In the genomic region with DNA sequence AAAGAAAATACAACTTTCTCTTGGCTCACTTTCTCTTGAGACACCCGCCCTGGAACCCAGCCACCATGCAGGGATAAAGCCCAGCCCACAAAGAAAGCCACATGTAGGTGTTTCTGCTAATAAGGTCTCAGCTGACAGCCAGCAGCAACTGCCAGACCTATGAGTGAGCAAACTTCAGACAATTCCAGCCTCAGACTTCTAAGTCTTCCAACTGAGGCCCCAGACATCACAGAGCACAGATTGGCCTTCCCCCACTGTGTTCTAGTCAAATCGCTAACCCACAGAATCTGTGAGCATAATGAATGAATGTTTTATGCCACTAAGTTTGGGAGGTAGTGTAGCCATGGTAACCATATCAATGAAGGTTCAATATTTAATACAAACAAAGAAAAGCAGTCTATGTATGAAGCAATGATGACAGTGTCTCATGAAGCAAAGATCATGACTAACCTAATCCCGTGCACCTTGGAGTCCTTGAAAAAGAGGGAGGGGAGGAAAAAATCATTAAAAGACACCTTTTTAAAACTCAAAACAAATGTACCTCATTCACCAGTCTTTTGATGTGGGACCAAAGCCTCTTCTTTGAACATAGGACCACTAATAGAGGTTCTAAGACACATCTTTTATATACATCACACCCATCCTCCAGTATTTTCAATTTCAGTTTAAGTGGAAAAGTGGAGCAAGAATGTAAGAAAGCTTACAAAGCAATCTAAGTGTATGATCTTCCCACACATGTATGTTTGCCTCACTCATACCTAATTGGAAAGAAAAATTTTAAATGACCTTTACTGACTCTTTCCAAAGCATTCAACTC, we compare ENCODE assay signal across 14 cellular contexts. TPM values are rescaled to one million over a fixed set of nuclear protein-coding genes. Genes with fewer than 3 reads are reported as not detected.
DNase-seq lines count a peak whose midpoint lies in the region; ATAC-seq and TF ChIP-seq lines count a peak whose summit lies in the region.
"Had no signal": no experiment of that assay in that cellular context is flagged by ENCODE, and none has a peak within 500 bp of the region (broad histone marks: within the 10 kb centered on the region; RNA-seq: fewer than 3 reads in every experiment).

No MANE protein-coding gene starts in this region.

- no peak overlapping the region for H3K4me3 ChIP-seq in body of pancreas
- H3K4me3 ChIP-seq: A549, hepatocyte had no signal

- peak overlapping the region in 3 of 4 donors; percentile 31 to 67 (median 54) for H3K27ac ChIP-seq in body of pancreas
- H3K27ac ChIP-seq: A549, hepatocyte had no signal

- peaks cover 4% of the 10 kb centered on the region in 2 donors for H3K36me3 ChIP-seq in body of pancreas (replicated peaks in 1 of 2; ENCODE audit: insufficient read depth in 1 of 2, low read depth in 2 of 2)

- peak overlapping the region; percentile 85 for H3K27ac Mint-ChIP-seq in activated CD4-positive, alpha-beta memory T cell treated with anti-CD3 and anti-CD28 coated beads for 36 hours
- no peak overlapping the region for H3K27ac Mint-ChIP-seq in activated CD4-positive, alpha-beta memory T cell treated with anti-CD3 and anti-CD28 coated beads, Interleukin-2, amount 10 ng/mL, durations not matched to agents 7 days and 5 days
- peak overlapping the region; percentile 72 for H3K27ac Mint-ChIP-seq in T-helper 17 cell
- H3K27ac Mint-ChIP-seq: type B pancreatic cell had no signal

- CTCF ChIA-PET in activated CD4-positive, alpha-beta memory T cell treated with anti-CD3 and anti-CD28 coated beads for 36 hours (lab: Charles Lee): interaction anchor here (0.6 to 4.3 kb wide), 4 partner anchors 13 to 309 kb away, joined by 3 to 16 read pairs (median 4); no protein-coding TSS in a partner anchor
- CTCF ChIA-PET in activated CD4-positive, alpha-beta memory T cell treated with anti-CD3 and anti-CD28 coated beads, Interleukin-2, amount 10 ng/mL, durations not matched to agents 7 days and 5 days (lab: Charles Lee): interaction anchor here (1.2 to 1.4 kb wide), 2 partner anchors 12 to 13 kb away, joined by 5 read pairs; no protein-coding TSS in a partner anchor

- ATAC-seq in T-helper 17 cell (peak; percentile 93), body of pancreas (peak; percentile 88)
- ATAC-seq: A549 had no signal

- H3K27me3 ChIP-seq in body of pancreas: no peaks in the 10 kb centered on the region
- H3K27me3 ChIP-seq: hepatocyte had no signal

- no peaks in the 10 kb centered on the region for H3K9me3 Mint-ChIP-seq in activated CD4-positive, alpha-beta memory T cell treated with anti-CD3 and anti-CD28 coated beads for 36 hours
- no peaks in the 10 kb centered on the region for H3K9me3 Mint-ChIP-seq in activated CD4-positive, alpha-beta memory T cell treated with anti-CD3 and anti-CD28 coated beads, Interleukin-2, amount 10 ng/mL, durations not matched to agents 7 days and 5 days
- H3K9me3 Mint-ChIP-seq: type B pancreatic cell had no signal

- DNase-seq in activated CD4-positive, alpha-beta memory T cell treated with anti-CD3 and anti-CD28 coated beads for 36 hours: peak; percentile 75
- DNase-seq in activated CD4-positive, alpha-beta memory T cell treated with anti-CD3 and anti-CD28 coated beads, Interleukin-2, amount 10 ng/mL, durations not matched to agents 7 days and 5 days: no peak
- peak in 1 of 3 donors; percentile 25 for DNase-seq in T-helper 17 cell
- peak; percentile 62 to 69 (median 65) for DNase-seq in body of pancreas
- peak; percentile 20 for DNase-seq in stimulated activated CD4-positive, alpha-beta T cell treated with anti-CD3 and anti-CD28 coated beads, Interleukin-4, amount 100 ng/mL, for 1 hour
- no peak for DNase-seq in A172 (ENCODE audit: low spot score)
- DNase-seq in NCI-H510A treated with DMSO at 0.1 percent for 48 hours (lab: John Stamatoyannopoulos, UW): no peak
- no peak for DNase-seq in NCI-H1930 (lab: John Stamatoyannopoulos, UW)
- DNase-seq: GF-D8, NCI-H2227 treated with DMSO at 0.1 percent for 48 hours, SIG-M5 had no signal

- H3K4me3 Mint-ChIP-seq in activated CD4-positive, alpha-beta memory T cell treated with anti-CD3 and anti-CD28 coated beads for 36 hours: peak overlapping the region; percentile 23
- no peak overlapping the region for H3K4me3 Mint-ChIP-seq in activated CD4-positive, alpha-beta memory T cell treated with anti-CD3 and anti-CD28 coated beads, Interleukin-2, amount 10 ng/mL, durations not matched to agents 7 days and 5 days
- peak overlapping the region; percentile 21 for H3K4me3 Mint-ChIP-seq in T-helper 17 cell
- H3K4me3 Mint-ChIP-seq: type B pancreatic cell had no signal

- intact Hi-C loops in activated CD4-positive, alpha-beta memory T cell treated with anti-CD3 and anti-CD28 coated beads for 36 hours (cut with micrococcal nuclease): loop anchor here (1.0 to 10.0 kb wide), 2 partner anchors 250 to 738 kb away; no protein-coding TSS in a partner anchor
- intact Hi-C loops in body of pancreas (cut with DNase I): no loop called here

- WGBS in body of pancreas, 2 donors: 18 to 23% methylated on average over 3 of the region's 3 CpGs

- H3K9me3 ChIP-seq in T-helper 17 cell (ENCODE audit: control insufficient read depth, low read length, poor library complexity, severe bottlenecking) (no peaks in the 10 kb centered on the region), body of pancreas (no peaks in the 10 kb centered on the region)
- H3K9me3 ChIP-seq: A549 had no signal

- TF ChIP-seq POLR2A in body of pancreas (IDR thresholded peaks at IDR 0.05): no peak

- no peaks in the 10 kb centered on the region for H3K27me3 Mint-ChIP-seq in activated CD4-positive, alpha-beta memory T cell treated with anti-CD3 and anti-CD28 coated beads for 36 hours
- no peaks in the 10 kb centered on the region for H3K27me3 Mint-ChIP-seq in activated CD4-positive, alpha-beta memory T cell treated with anti-CD3 and anti-CD28 coated beads, Interleukin-2, amount 10 ng/mL, durations not matched to agents 7 days and 5 days
- no peaks in the 10 kb centered on the region for H3K27me3 Mint-ChIP-seq in T-helper 17 cell
- H3K27me3 Mint-ChIP-seq: type B pancreatic cell had no signal

- POLR2A ChIA-PET in activated CD4-positive, alpha-beta memory T cell treated with anti-CD3 and anti-CD28 coated beads for 36 hours (lab: Charles Lee): interaction anchor here (1.1 kb wide), 1 partner anchor 41 kb away, joined by 3 read pairs; no protein-coding TSS in a partner anchor
- POLR2A ChIA-PET in activated CD4-positive, alpha-beta memory T cell treated with anti-CD3 and anti-CD28 coated beads, Interleukin-2, amount 10 ng/mL, durations not matched to agents 7 days and 5 days (lab: Charles Lee): interaction anchor here (1.0 to 1.9 kb wide), 2 partner anchors 11 to 25 kb away, joined by 3 to 4 read pairs; partner anchors contain the start of gene SLC25A15

- peaks cover 47% of the 10 kb centered on the region for H3K4me1 Mint-ChIP-seq in activated CD4-positive, alpha-beta memory T cell treated with anti-CD3 and anti-CD28 coated beads for 36 hours (ENCODE audit: low read depth)
- peaks cover 38% of the 10 kb centered on the region for H3K4me1 Mint-ChIP-seq in activated CD4-positive, alpha-beta memory T cell treated with anti-CD3 and anti-CD28 coated beads, Interleukin-2, amount 10 ng/mL, durations not matched to agents 7 days and 5 days
- peaks cover 18% of the 10 kb centered on the region for H3K4me1 Mint-ChIP-seq in T-helper 17 cell

- peaks cover 33% of the 10 kb centered on the region for H3K4me1 ChIP-seq in body of pancreas

- H3K36me3 Mint-ChIP-seq in activated CD4-positive, alpha-beta memory T cell treated with anti-CD3 and anti-CD28 coated beads for 36 hours: peaks cover 8% of the 10 kb centered on the region
- H3K36me3 Mint-ChIP-seq in activated CD4-positive, alpha-beta memory T cell treated with anti-CD3 and anti-CD28 coated beads, Interleukin-2, amount 10 ng/mL, durations not matched to agents 7 days and 5 days (ENCODE audit: low read depth): peaks cover 37% of the 10 kb centered on the region
- no peaks in the 10 kb centered on the region for H3K36me3 Mint-ChIP-seq in T-helper 17 cell (ENCODE audit: low read depth)

- no peak for TF ChIP-seq CTCF in body of pancreas (IDR thresholded peaks at IDR 0.05)

RNA-seq across cellular contexts. Expression of gene MRPS31, which starts 6.2 kb away (rescaled TPM):
- total RNA-seq in activated CD4-positive, alpha-beta memory T cell treated with anti-CD3 and anti-CD28 coated beads for 36 hours: 10 to 100 TPM; 35.6 to 40.4 TPM
- 10 to 100 TPM; 31.5 to 34.0 TPM for total RNA-seq in activated CD4-positive, alpha-beta memory T cell treated with anti-CD3 and anti-CD28 coated beads, Interleukin-2, amount 10 ng/mL, durations not matched to agents 7 days and 5 days
- total RNA-seq in T-helper 17 cell: 10 to 100 TPM; 13.0 to 15.8 TPM
- total RNA-seq in body of pancreas: 10 to 100 TPM; 10.9 to 11.9 TPM
- total RNA-seq in A172 (2014; rRNA removed; shearing (Covaris generic)): 20.7 and 26.1 TPM in 2 replicates

RNA-seq across cellular contexts. Expression of gene SLC25A15, which starts 24.6 kb away (rescaled TPM):
- 10 to 100 TPM; 16.2 to 16.9 TPM for total RNA-seq in activated CD4-positive, alpha-beta memory T cell treated with anti-CD3 and anti-CD28 coated beads for 36 hours
- 1 to 10 TPM; 8.2 to 9.8 TPM for total RNA-seq in activated CD4-positive, alpha-beta memory T cell treated with anti-CD3 and anti-CD28 coated beads, Interleukin-2, amount 10 ng/mL, durations not matched to agents 7 days and 5 days
- total RNA-seq in T-helper 17 cell (1 to 10 TPM; 3.7 to 5.1 TPM), body of pancreas (10 to 100 TPM in 1 of 2 donors, 1 to 10 TPM in 1; 4.6 to 27.8 TPM)
- 25.3 and 38.5 TPM in 2 replicates for total RNA-seq in A172 (2014; rRNA removed; shearing (Covaris generic))

Comparison
In these comparisons a context has a peak if more than half of its experiments do, and no peak if none do; other contexts are left out.
1. DNase-seq: peak in activated CD4-positive, alpha-beta memory T cell treated with anti-CD3 and anti-CD28 coated beads for 36 hours (single experiment), body of pancreas (4 of 4) and stimulated activated CD4-positive, alpha-beta T cell treated with anti-CD3 and anti-CD28 coated beads, Interleukin-4, amount 100 ng/mL, for 1 hour (single experiment); none in activated CD4-positive, alpha-beta memory T cell treated with anti-CD3 and anti-CD28 coated beads, Interleukin-2, amount 10 ng/mL, durations not matched to agents 7 days and 5 days (single experiment), A172 (single experiment), NCI-H510A treated with DMSO at 0.1 percent for 48 hours (single experiment) and NCI-H1930 (0 of 2).